Comparison of ENCODE assay signal across 9 cellular contexts in the genomic region with DNA sequence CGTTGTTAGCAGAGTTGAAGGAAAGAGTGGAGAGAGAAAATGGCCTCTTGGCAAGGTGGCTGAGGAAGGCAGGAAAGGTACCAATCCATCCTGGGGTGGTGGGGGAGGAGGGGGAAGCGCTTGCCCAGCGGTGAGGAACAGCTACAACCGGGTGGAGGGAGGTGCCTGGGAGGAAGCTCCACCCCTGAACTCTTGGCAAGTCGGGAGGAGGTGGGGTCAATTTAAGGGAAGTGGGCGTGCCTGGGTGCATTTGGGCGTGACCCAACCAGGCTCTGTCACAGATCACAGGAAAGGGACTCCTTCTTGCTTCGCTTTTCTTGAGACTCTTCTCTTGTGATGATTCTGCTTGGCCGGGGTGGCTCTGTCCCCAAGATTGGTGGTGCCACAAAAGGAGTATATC. TPM values are rescaled to one million over a fixed set of nuclear protein-coding genes. Genes with fewer than 3 reads are reported as not detected.
DNase-seq lines count a peak whose midpoint lies in the region; ATAC-seq lines count a peak whose summit lies in the region.
"Had no signal": no experiment of that assay in that cellular context is flagged by ENCODE, and none has a peak within 500 bp of the region (broad histone marks: within the 10 kb centered on the region; RNA-seq: fewer than 3 reads in every experiment).

No MANE protein-coding gene starts in this region.

- peak overlapping the region; percentile 45 for H3K27ac ChIP-seq in effector memory CD4-positive, alpha-beta T cell (ENCODE audit: insufficient read depth, low read length, poor library complexity, severe bottlenecking)
- H3K27ac ChIP-seq: 22Rv1 had no signal

- no peaks in the 10 kb centered on the region for H3K27me3 Mint-ChIP-seq in stimulated activated naive CD8-positive, alpha-beta T cell treated with anti-CD3 and anti-CD28 coated beads, Interleukin-15, amount 100 ng/mL, for 72 hours

- H3K9me3 ChIP-seq in effector memory CD4-positive, alpha-beta T cell (ENCODE audit: control insufficient read depth, low read length), result no peaks in the 10 kb centered on the region

- no peaks in the 10 kb centered on the region for H3K9me3 Mint-ChIP-seq in stimulated activated naive CD8-positive, alpha-beta T cell treated with anti-CD3 and anti-CD28 coated beads, Interleukin-15, amount 100 ng/mL, for 72 hours

- peaks cover 11% of the 10 kb centered on the region for H3K36me3 ChIP-seq in effector memory CD4-positive, alpha-beta T cell (ENCODE audit: control insufficient read depth, insufficient read depth, low read length)

- no peak overlapping the region for H3K4me3 ChIP-seq in effector memory CD4-positive, alpha-beta T cell (ENCODE audit: insufficient read depth, low read depth, low read length, poor library complexity, severe bottlenecking)

- peaks cover 4% of the 10 kb centered on the region for H3K4me1 ChIP-seq in effector memory CD4-positive, alpha-beta T cell (ENCODE audit: control insufficient read depth, insufficient read depth, low read length, poor library complexity, severe bottlenecking)

- H3K4me1 Mint-ChIP-seq in stimulated activated naive CD8-positive, alpha-beta T cell treated with anti-CD3 and anti-CD28 coated beads, Interleukin-15, amount 100 ng/mL, for 72 hours, result peaks cover 10% of the 10 kb centered on the region

- H3K4me3 Mint-ChIP-seq in stimulated activated naive CD8-positive, alpha-beta T cell treated with anti-CD3 and anti-CD28 coated beads, Interleukin-15, amount 100 ng/mL, for 72 hours, result peak overlapping the region; percentile 41 to 66

- peak; percentile 100 for ATAC-seq in HG02678 (IDR thresholded peaks at IDR 0.05; ENCODE audit: unreplicated experiment)
- peak; percentile 99 for ATAC-seq in stimulated activated naive CD8-positive, alpha-beta T cell treated with anti-CD3 and anti-CD28 coated beads, Interleukin-15, amount 100 ng/mL, for 72 hours

- DNase-seq in DMS 273 (lab: John Stamatoyannopoulos, UW; ENCODE audit: unreplicated experiment) (peak; percentile 30), DMS 273 treated with DMSO at 0.1 percent for 48 hours (lab: John Stamatoyannopoulos, UW) (no peak), NCI-H187 treated with DMSO at 0.1 percent for 48 hours (lab: John Stamatoyannopoulos, UW) (peak; percentile 3), myocyte (ENCODE audit: low read depth) (peak; percentile 21)
- peak; percentile 74 to 75 for DNase-seq in activated CD4-positive, alpha-beta T cell treated with anti-CD3 and anti-CD28 coated beads, Interleukin-2, amount 50 U/mL, for 4 hours
- DNase-seq in effector memory CD4-positive, alpha-beta T cell, result peak; percentile 64 to 74 (median 71)
- DNase-seq in stimulated activated naive CD8-positive, alpha-beta T cell treated with anti-CD3 and anti-CD28 coated beads, Interleukin-15, amount 100 ng/mL, for 72 hours, result peak; percentile 52 to 75

- H3K27me3 ChIP-seq in effector memory CD4-positive, alpha-beta T cell (replicated peaks; ENCODE audit: control insufficient read depth, insufficient read depth, low read length, poor library complexity, severe bottlenecking), result no peaks in the 10 kb centered on the region

- H3K27ac Mint-ChIP-seq in stimulated activated naive CD8-positive, alpha-beta T cell treated with anti-CD3 and anti-CD28 coated beads, Interleukin-15, amount 100 ng/mL, for 72 hours, result peak overlapping the region in 1 of 2 donors; percentile 77

RNA-seq across cellular contexts. Expression of gene BCORL1, which starts 41.7 kb away (rescaled TPM):
- 0.94 and 1.5 TPM in 2 replicates for total RNA-seq in myocyte
- polyA plus RNA-seq in myocyte (2012), result 4.4 TPM
